Comparison of ENCODE assay signal across 18 cellular contexts in the genomic region with DNA sequence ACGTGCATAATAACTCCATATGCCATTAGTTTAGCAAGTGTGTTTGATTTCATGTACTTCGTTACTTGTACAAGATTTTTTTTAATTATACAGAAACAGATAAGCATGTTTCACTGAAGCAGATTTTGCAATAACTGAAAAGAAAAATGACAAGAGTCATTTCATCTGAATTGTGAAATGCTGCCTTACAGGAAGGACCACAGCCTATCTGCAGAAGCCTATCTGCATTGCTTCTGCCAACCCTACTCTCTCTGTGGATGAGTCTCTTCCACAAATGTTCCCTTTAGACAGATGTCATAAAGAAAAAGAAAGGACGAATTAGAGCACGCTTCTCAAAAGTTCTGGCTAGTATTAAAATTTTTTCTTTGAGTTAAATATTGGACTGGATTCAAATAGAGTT.
"Had no signal": no experiment of that assay in that cellular context is flagged by ENCODE, and none has a peak within 500 bp of the region (broad histone marks: within the 10 kb centered on the region; RNA-seq: fewer than 3 reads in every experiment).

No MANE protein-coding gene starts in this region.

- H3K36me3 ChIP-seq: prostate gland, right lobe of liver, thoracic aorta had no signal

- ATAC-seq: activated naive CD4-positive, alpha-beta T cell treated with anti-CD3 and anti-CD28 coated beads, Interleukin-2, amount 50 U/mL, for 72 hours; activated T-cell treated with anti-CD3 and anti-CD28 coated beads, Interleukin-2, amount 50 U/mL, for 72 hours; esophagus mucosa; mucosa of descending colon; right lobe of liver; stimulated activated naive CD8-positive, alpha-beta T cell treated with anti-CD3 and anti-CD28 coated beads, Interleukin-15, amount 100 ng/mL, for 72 hours had no signal

- H3K4me3 ChIP-seq: mucosa of descending colon, prostate gland, right lobe of liver, thoracic aorta had no signal

- H3K4me1 ChIP-seq: prostate gland, right lobe of liver had no signal

- H3K27ac ChIP-seq: prostate gland, right lobe of liver, thoracic aorta had no signal

- H3K9me3 ChIP-seq: mucosa of descending colon, prostate gland, right lobe of liver, thoracic aorta had no signal

- H3K27me3 ChIP-seq: right lobe of liver had no signal

- DNase-seq: activated CD4-positive, alpha-beta T cell treated with anti-CD3 and anti-CD28 coated beads, Interleukin-2, amount 10 ng/mL, durations not matched to agents 7 days and 5 days; activated CD4-positive, CD25-positive, alpha-beta regulatory T cell; activated CD8-positive, alpha-beta memory T cell treated with anti-CD3 and anti-CD28 coated beads, Interleukin-2, amount 50 U/mL, for 48 hours; activated gamma-delta T cell; activated T-cell treated with anti-CD3 and anti-CD28 coated beads, Interleukin-2, amount 50 U/mL, for 72 hours; amniotic stem cell; caudate nucleus; islet precursor cell; mucosa of descending colon; natural killer cell; nucleus accumbens; right lobe of liver; stimulated activated CD4-positive, alpha-beta T cell treated with anti-CD3 and anti-CD28 coated beads, Interleukin-1b, Interleukin-23, amount 100 ng/mL, for 48 hours; stimulated activated naive CD8-positive, alpha-beta T cell treated with anti-CD3 and anti-CD28 coated beads, Interleukin-15, amount 100 ng/mL, for 72 hours had no signal
